ENCODE assay signal across 14 cellular contexts in genomic region chr6:127177030-127177928, GRCh38. TPM values are rescaled to one million over a fixed set of nuclear protein-coding genes. Genes with fewer than 3 reads are reported as not detected.
DNase-seq lines count a peak whose midpoint lies in the region; ATAC-seq, FAIRE-seq and TF ChIP-seq lines count a peak whose summit lies in the region.
"Had no signal": no experiment of that assay in that cellular context is flagged by ENCODE, and none has a peak within 500 bp of the region (broad histone marks: within the 10 kb centered on the region; RNA-seq: fewer than 3 reads in every experiment).

No MANE protein-coding gene starts in this region.

- no peaks in the 10 kb centered on the region for H3K79me2 ChIP-seq in osteoblast (ENCODE audit: insufficient read depth, low read length)
- H3K79me2 ChIP-seq: parathyroid adenoma had no signal

- ATAC-seq in GM21619 (IDR thresholded peaks at IDR 0.05; ENCODE audit: unreplicated experiment) (no peak), HG03354 (IDR thresholded peaks at IDR 0.05; ENCODE audit: poor library complexity, severe bottlenecking, unreplicated experiment) (no peak)

- FAIRE-seq in GM19239 (lab: Jason Lieb, UNC) = no peak

- H3K36me3 ChIP-seq in osteoblast (ENCODE audit: insufficient read depth, low read length) = no peaks in the 10 kb centered on the region
- H3K36me3 ChIP-seq: BLaER1, breast epithelium, MG63 had no signal

- H3K4me2 ChIP-seq in osteoblast (ENCODE audit: insufficient read depth, low read length) = peak overlapping the region; percentile 45
- H3K4me2 ChIP-seq: BLaER1 had no signal

- no peak overlapping the region for H3K4me3 ChIP-seq in osteoblast (ENCODE audit: insufficient read depth, low read length)
- H3K4me3 ChIP-seq: BLaER1, breast epithelium, MG63 had no signal

- TF ChIP-seq CTCF in AG09319 (IDR thresholded peaks at IDR 0.05; ENCODE audit: low read depth, low read length) = no peak
- TF ChIP-seq CTCF in osteoblast (IDR thresholded peaks at IDR 0.05; ENCODE audit: extremely low read depth, low read depth, low read length) = no peak

- H3K9me3 ChIP-seq in osteoblast (ENCODE audit: low read depth, low read length) = no peaks in the 10 kb centered on the region
- H3K9me3 ChIP-seq: BLaER1, breast epithelium, MG63 had no signal

- peak overlapping the region; percentile 8 for H3K27ac ChIP-seq in osteoblast (ENCODE audit: low read depth, low read length)
- H3K27ac ChIP-seq: BLaER1, parathyroid adenoma had no signal

- no peak overlapping the region for H2AFZ ChIP-seq in osteoblast (ENCODE audit: low read length)
- H2AFZ ChIP-seq: parathyroid adenoma had no signal

- no peaks in the 10 kb centered on the region for H4K20me1 ChIP-seq in osteoblast (ENCODE audit: insufficient read depth, low read length)
- H4K20me1 ChIP-seq: BLaER1 had no signal

- H3K4me1 ChIP-seq in osteoblast (ENCODE audit: insufficient read depth, low read length) = peaks cover 30% of the 10 kb centered on the region
- H3K4me1 ChIP-seq: BLaER1, breast epithelium, parathyroid adenoma had no signal

- H3K27me3 ChIP-seq in osteoblast (ENCODE audit: insufficient read depth, low read length) = no peaks in the 10 kb centered on the region
- H3K27me3 ChIP-seq: BLaER1, breast epithelium, MG63 had no signal

- DNase-seq in AG09319 (ENCODE audit: extremely low read depth, low read depth) (peak; percentile 70), HS-5 (ENCODE audit: low read depth) (peak; percentile 63), epidermal melanocyte (ENCODE audit: insufficient read length, low spot score) (peak; percentile 17), osteoblast (ENCODE audit: insufficient read length, low spot score, missing footprints) (no peak), GM19239 (ENCODE audit: insufficient read length, low spot score) (no peak)
- DNase-seq in activated CD4-positive, alpha-beta T cell treated with anti-CD3 and anti-CD28 coated beads, Interleukin-2, amount 50 U/mL, for 4 hours = no peak
- DNase-seq: activated CD4-positive, alpha-beta T cell treated with anti-CD3 and anti-CD28 coated beads, Interleukin-2, amount 50 U/mL, for 48 hours; H7; MG63 had no signal

RNA-seq across cellular contexts. Expression of gene RSPO3, which starts 58.8 kb away (rescaled TPM):
- 1.8 and 2.4 TPM in 2 replicates for total RNA-seq in osteoblast
- total RNA-seq: H7 had no signal

Comparison
In these comparisons a context has a peak if more than half of its experiments do, and no peak if none do; other contexts are left out.
1. DNase-seq: peak in AG09319 (single experiment), HS-5 (single experiment) and epidermal melanocyte (single experiment); none in osteoblast (single experiment), GM19239 (single experiment) and activated CD4-positive, alpha-beta T cell treated with anti-CD3 and anti-CD28 coated beads, Interleukin-2, amount 50 U/mL, for 4 hours (0 of 2).